In the genomic region with DNA sequence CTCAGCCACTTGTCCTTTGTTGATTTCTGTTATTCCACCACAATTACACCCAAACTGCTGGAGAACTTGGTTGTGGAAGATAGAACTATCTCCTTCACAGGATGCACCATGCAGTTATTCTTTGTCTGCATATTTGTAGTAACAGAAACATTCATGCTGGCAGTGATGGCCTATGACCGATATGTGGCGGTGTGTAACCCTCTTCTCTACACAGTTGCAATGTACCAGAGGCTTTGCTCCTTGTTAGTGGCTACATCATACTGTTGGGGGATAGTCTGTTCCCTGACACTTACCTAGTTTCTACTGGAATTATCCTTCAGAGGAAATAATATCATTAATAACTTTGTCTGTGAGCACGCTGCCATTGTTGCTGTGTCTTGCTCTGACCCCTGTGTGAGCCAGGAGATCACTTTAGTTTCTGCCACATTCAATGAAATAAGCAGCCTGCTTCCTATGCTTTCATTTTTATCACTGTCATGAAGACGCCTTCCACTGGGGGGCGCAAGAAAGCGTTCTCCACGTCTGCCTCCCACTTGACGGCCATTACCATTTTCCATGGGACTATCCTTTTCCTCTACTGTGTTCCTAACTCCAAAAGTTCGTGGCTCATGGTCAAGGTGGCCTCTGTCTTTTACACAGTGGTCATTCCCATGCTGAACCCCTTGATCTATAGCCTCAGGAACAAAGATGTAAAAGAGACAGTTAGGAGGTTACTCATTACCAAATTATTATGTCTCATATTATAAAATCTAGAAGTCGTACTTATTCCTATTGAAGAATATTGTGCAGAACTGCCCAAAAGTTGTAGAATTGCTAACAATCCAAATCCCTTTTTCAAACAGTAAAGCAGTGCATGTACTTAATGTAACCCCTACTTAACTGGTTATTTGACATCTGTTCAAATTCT, we compare ENCODE assay signal across 13 cellular contexts. TPM values are rescaled to one million over a fixed set of nuclear protein-coding genes. Genes with fewer than 3 reads are reported as not detected.
A peak's percentile ranks its signal among the peaks of the same experiment; 100 is the strongest.
DNase-seq lines count a peak whose midpoint lies in the region; ATAC-seq, FAIRE-seq and TF ChIP-seq lines count a peak whose summit lies in the region.
"Had no signal": no experiment of that assay in that cellular context is flagged by ENCODE, and none has a peak within 500 bp of the region (broad histone marks: within the 10 kb centered on the region; RNA-seq: fewer than 3 reads in every experiment).

No MANE protein-coding gene starts in this region.

- H3K4me3 Mint-ChIP-seq in stimulated activated naive CD8-positive, alpha-beta T cell treated with anti-CD3 and anti-CD28 coated beads, Interleukin-15, amount 100 ng/mL, for 72 hours = no peak overlapping the region
- H3K4me3 Mint-ChIP-seq: memory B cell had no signal

- no peak for TF ChIP-seq POLR2A in H54 (IDR thresholded peaks at IDR 0.05; ENCODE audit: low read depth, low read length)

- no peaks in the 10 kb centered on the region for H3K79me2 ChIP-seq in SU-DHL-6 (ENCODE audit: insufficient read depth, low read length)

- no peaks in the 10 kb centered on the region for H3K36me3 ChIP-seq in SU-DHL-6 (ENCODE audit: low read length)

- no peak overlapping the region for H3K9ac ChIP-seq in SU-DHL-6 (ENCODE audit: low read length)

- no peak for FAIRE-seq in H54 (lab: Jason Lieb, UNC)
- FAIRE-seq: colon had no signal

- H3F3A ChIP-seq in SU-DHL-6 (ENCODE audit: insufficient read depth) = no peaks in the 10 kb centered on the region

- H3K27me3 Mint-ChIP-seq in stimulated activated naive CD8-positive, alpha-beta T cell treated with anti-CD3 and anti-CD28 coated beads, Interleukin-15, amount 100 ng/mL, for 72 hours = no peaks in the 10 kb centered on the region
- H3K27me3 Mint-ChIP-seq: memory B cell had no signal

- H3K4me3 ChIP-seq in SU-DHL-6 (ENCODE audit: insufficient read depth, low read length, poor library complexity, severe bottlenecking) = no peak overlapping the region

- peak; percentile 18 for DNase-seq in stimulated activated naive CD8-positive, alpha-beta T cell treated with anti-CD3 and anti-CD28 coated beads, Interleukin-15, Interleukin-2, amounts not matched to agents 100 U/mL and 50 U/mL, for 24 hours
- DNase-seq in stimulated activated naive CD8-positive, alpha-beta T cell treated with anti-CD3 and anti-CD28 coated beads, Interleukin-15, amount 100 ng/mL, for 72 hours = no peak
- DNase-seq in midbrain (lab: John Stamatoyannopoulos, UW) (no peak), sciatic nerve (ENCODE audit: low spot score) (no peak), H54 (ENCODE audit: insufficient read length, low spot score) (no peak)
- DNase-seq: glutamatergic neuron, NCI-H2081 had no signal

- no peaks in the 10 kb centered on the region for H3K9me2 ChIP-seq in SU-DHL-6 (replicated peaks; ENCODE audit: insufficient read depth, low read length)

- H3K27ac Mint-ChIP-seq in stimulated activated naive CD8-positive, alpha-beta T cell treated with anti-CD3 and anti-CD28 coated beads, Interleukin-15, amount 100 ng/mL, for 72 hours = no peak overlapping the region
- H3K27ac Mint-ChIP-seq: activated T-helper 2 cell treated with anti-CD3 and anti-CD28 coated beads, Interferon-gamma antibody, Interleukin-2, Interleukin-4, amounts not matched to agents 10 μg/mL and 5 μg/mL and 100 μg/mL, durations not matched to agents 14 hours and 24 hours and 36 hours; memory B cell had no signal

- no peak overlapping the region for H3K27ac ChIP-seq in SU-DHL-6 (ENCODE audit: low read depth, low read length)

- no peaks in the 10 kb centered on the region for H3K4me1 Mint-ChIP-seq in stimulated activated naive CD8-positive, alpha-beta T cell treated with anti-CD3 and anti-CD28 coated beads, Interleukin-15, amount 100 ng/mL, for 72 hours

- intact Hi-C loops in sciatic nerve (cut with DNase I) = no loop called here

- no peaks in the 10 kb centered on the region for H4K20me1 ChIP-seq in SU-DHL-6 (ENCODE audit: low read depth, low read length)

- no peaks in the 10 kb centered on the region for H3K9me3 ChIP-seq in SU-DHL-6 (ENCODE audit: insufficient read depth, low read length)

- no peak for ATAC-seq in stimulated activated naive CD8-positive, alpha-beta T cell treated with anti-CD3 and anti-CD28 coated beads, Interleukin-15, Interleukin-2, amounts not matched to agents 100 U/mL and 50 U/mL, for 24 hours
- ATAC-seq in stimulated activated naive CD8-positive, alpha-beta T cell treated with anti-CD3 and anti-CD28 coated beads, Interleukin-15, amount 100 ng/mL, for 72 hours = no peak
- ATAC-seq in HG03066 (IDR thresholded peaks at IDR 0.05; ENCODE audit: low read depth, unreplicated experiment) (peak; percentile 65), sciatic nerve (no peak), HG03442 (IDR thresholded peaks at IDR 0.05; ENCODE audit: unreplicated experiment) (no peak)

- no peaks in the 10 kb centered on the region for H3K9me3 Mint-ChIP-seq in stimulated activated naive CD8-positive, alpha-beta T cell treated with anti-CD3 and anti-CD28 coated beads, Interleukin-15, amount 100 ng/mL, for 72 hours
- H3K9me3 Mint-ChIP-seq: memory B cell had no signal

- H2AFZ ChIP-seq in SU-DHL-6 (ENCODE audit: low read depth, low read length, severe bottlenecking) = no peak overlapping the region

- TF ChIP-seq CTCF in SU-DHL-6 (IDR thresholded peaks at IDR 0.05; ENCODE audit: insufficient read depth, low read length, poor library complexity, severe bottlenecking) = peak; percentile 41

- H3K27me3 ChIP-seq in SU-DHL-6 (ENCODE audit: low read length) = no peaks in the 10 kb centered on the region

- no peak overlapping the region for H3K4me2 ChIP-seq in SU-DHL-6 (ENCODE audit: low read depth, low read length, poor library complexity, severe bottlenecking)

RNA-seq across cellular contexts. Expression of a gene that starts 53.2 kb away (rescaled TPM):
- not detected for total RNA-seq in sciatic nerve
- total RNA-seq: activated T-helper 2 cell treated with anti-CD3 and anti-CD28 coated beads, Interferon-gamma antibody, Interleukin-2, Interleukin-4, amounts not matched to agents 10 μg/mL and 5 μg/mL and 100 μg/mL, durations not matched to agents 14 hours and 24 hours and 36 hours had no signal

RNA-seq across cellular contexts. Expression of a gene that starts 58.0 kb away (rescaled TPM):
- total RNA-seq in sciatic nerve = not detected
- total RNA-seq: activated T-helper 2 cell treated with anti-CD3 and anti-CD28 coated beads, Interferon-gamma antibody, Interleukin-2, Interleukin-4, amounts not matched to agents 10 μg/mL and 5 μg/mL and 100 μg/mL, durations not matched to agents 14 hours and 24 hours and 36 hours had no signal
